13 cellular contexts compared by ENCODE assay signal in the genomic region with DNA sequence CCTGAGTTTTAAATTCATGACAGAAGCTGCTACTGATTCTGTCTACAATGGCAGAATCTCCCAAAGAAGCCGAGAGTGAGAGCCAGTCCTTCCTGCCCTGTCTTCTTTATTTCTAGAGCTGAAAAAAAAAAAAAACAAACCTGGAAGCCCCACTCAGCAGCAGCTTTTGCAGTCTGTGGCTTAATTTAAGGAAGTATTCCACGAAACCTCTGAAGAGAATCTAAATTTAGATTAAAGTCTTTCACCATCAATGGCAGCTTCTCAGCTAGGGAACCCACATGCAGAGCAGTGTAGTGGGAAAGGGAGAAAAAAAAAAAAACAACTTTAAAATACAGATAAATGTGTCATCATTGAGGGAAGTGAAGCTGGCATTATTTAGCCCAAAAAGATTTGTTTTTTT. TPM values are rescaled to one million over a fixed set of nuclear protein-coding genes. Genes with fewer than 3 reads are reported as not detected.
A peak's percentile ranks its signal among the peaks of the same experiment; 100 is the strongest.
DNase-seq lines count a peak whose midpoint lies in the region; ATAC-seq, FAIRE-seq and TF ChIP-seq lines count a peak whose summit lies in the region.
"Had no signal": no experiment of that assay in that cellular context is flagged by ENCODE, and none has a peak within 500 bp of the region (broad histone marks: within the 10 kb centered on the region; RNA-seq: fewer than 3 reads in every experiment).

No MANE protein-coding gene starts in this region.

- TF ChIP-seq CTCF in CD14-positive monocyte (IDR thresholded peaks at IDR 0.05) (no peak), fibroblast of pulmonary artery (IDR thresholded peaks at IDR 0.05; ENCODE audit: low read length, missing control alignments) (no peak)

- H3K4me1 Mint-ChIP-seq in CD14-positive monocyte, result peaks cover 84% of the 10 kb centered on the region

- FAIRE-seq in urothelium cell line (lab: Jason Lieb, UNC), result no peak

- ATAC-seq in sciatic nerve (peak; percentile 61), GM21360 (IDR thresholded peaks at IDR 0.05; ENCODE audit: unreplicated experiment) (no peak)
- ATAC-seq: activated T-cell treated with anti-CD3 and anti-CD28 coated beads, Interleukin-2, amount 50 U/mL, for 4 hours; naive thymus-derived CD8-positive, alpha-beta T cell; stimulated activated naive CD8-positive, alpha-beta T cell treated with anti-CD3 and anti-CD28 coated beads, Interleukin-15, amount 100 ng/mL, for 72 hours had no signal

- H3K27ac Mint-ChIP-seq in CD14-positive monocyte, result peak overlapping the region; percentile 15 to 87 (median 64)

- peaks cover 0 to 2% of the 10 kb centered on the region in 2 donors for H3K36me3 Mint-ChIP-seq in CD14-positive monocyte

- no peak for DNase-seq in CD14-positive monocyte (ENCODE audit: low spot score)
- peak; percentile 70 for DNase-seq in SIG-M5 (lab: John Stamatoyannopoulos, UW)
- peak; percentile 43 for DNase-seq in fibroblast of pulmonary artery (ENCODE audit: low read depth)
- no peak for DNase-seq in sciatic nerve (ENCODE audit: low spot score)
- no peak for DNase-seq in NCI-H146 treated with DMSO at 0.1 percent for 48 hours (lab: John Stamatoyannopoulos, UW; ENCODE audit: unreplicated experiment)
- no peak for DNase-seq in urothelium cell line (ENCODE audit: low spot score)
- DNase-seq in NCI-H446 (lab: John Stamatoyannopoulos, UW), result no peak
- DNase-seq: activated T-cell treated with anti-CD3 and anti-CD28 coated beads, Interleukin-2, amount 50 U/mL, for 4 hours; naive thymus-derived CD8-positive, alpha-beta T cell; NCI-H1417; stimulated activated naive CD8-positive, alpha-beta T cell treated with anti-CD3 and anti-CD28 coated beads, Interleukin-15, amount 100 ng/mL, for 72 hours; WERI-Rb-1 had no signal

- H3K4me3 Mint-ChIP-seq in CD14-positive monocyte, result peak overlapping the region in 1 of 2 donors; percentile 80
- H3K4me3 Mint-ChIP-seq: activated T-cell treated with anti-CD3 and anti-CD28 coated beads, Interleukin-2, amount 50 U/mL, for 4 hours; stimulated activated naive CD8-positive, alpha-beta T cell treated with anti-CD3 and anti-CD28 coated beads, Interleukin-15, amount 100 ng/mL, for 72 hours had no signal

- no peaks in the 10 kb centered on the region for H3K27me3 Mint-ChIP-seq in CD14-positive monocyte (ENCODE audit: low read depth in 3 of 3)
- H3K27me3 Mint-ChIP-seq: naive thymus-derived CD8-positive, alpha-beta T cell; stimulated activated naive CD8-positive, alpha-beta T cell treated with anti-CD3 and anti-CD28 coated beads, Interleukin-15, amount 100 ng/mL, for 72 hours had no signal

- no peak overlapping the region for H3K4me3 ChIP-seq in fibroblast of pulmonary artery (replicated peaks; ENCODE audit: low read depth, low read length)

- peaks cover 0 to 4% (median 2%) of the 10 kb centered on the region in 7 donors for H3K9me3 Mint-ChIP-seq in CD14-positive monocyte

- intact Hi-C loops in CD14-positive monocyte (cut with micrococcal nuclease) (no loop called here), sciatic nerve (cut with DNase I) (no loop called here)

RNA-seq across cellular contexts. Expression of gene SMURF1, which starts 23.4 kb away (rescaled TPM):
- 1 to 10 TPM in 1 of 2 donors, under 1 TPM in 1; 0.48 to 1.6 TPM for polyA plus RNA-seq in CD14-positive monocyte
- 37.0 TPM for total RNA-seq in sciatic nerve

Comparison
In these comparisons a context has a peak if more than half of its experiments do, and no peak if none do; other contexts are left out.
1. DNase-seq: peak in SIG-M5 (single experiment) and fibroblast of pulmonary artery (single experiment); none in CD14-positive monocyte (single experiment), sciatic nerve (single experiment), NCI-H146 treated with DMSO at 0.1 percent for 48 hours (single experiment), urothelium cell line (single experiment) and NCI-H446 (0 of 2).